ENCODE assay signal across 1 cellular context in the genomic region with DNA sequence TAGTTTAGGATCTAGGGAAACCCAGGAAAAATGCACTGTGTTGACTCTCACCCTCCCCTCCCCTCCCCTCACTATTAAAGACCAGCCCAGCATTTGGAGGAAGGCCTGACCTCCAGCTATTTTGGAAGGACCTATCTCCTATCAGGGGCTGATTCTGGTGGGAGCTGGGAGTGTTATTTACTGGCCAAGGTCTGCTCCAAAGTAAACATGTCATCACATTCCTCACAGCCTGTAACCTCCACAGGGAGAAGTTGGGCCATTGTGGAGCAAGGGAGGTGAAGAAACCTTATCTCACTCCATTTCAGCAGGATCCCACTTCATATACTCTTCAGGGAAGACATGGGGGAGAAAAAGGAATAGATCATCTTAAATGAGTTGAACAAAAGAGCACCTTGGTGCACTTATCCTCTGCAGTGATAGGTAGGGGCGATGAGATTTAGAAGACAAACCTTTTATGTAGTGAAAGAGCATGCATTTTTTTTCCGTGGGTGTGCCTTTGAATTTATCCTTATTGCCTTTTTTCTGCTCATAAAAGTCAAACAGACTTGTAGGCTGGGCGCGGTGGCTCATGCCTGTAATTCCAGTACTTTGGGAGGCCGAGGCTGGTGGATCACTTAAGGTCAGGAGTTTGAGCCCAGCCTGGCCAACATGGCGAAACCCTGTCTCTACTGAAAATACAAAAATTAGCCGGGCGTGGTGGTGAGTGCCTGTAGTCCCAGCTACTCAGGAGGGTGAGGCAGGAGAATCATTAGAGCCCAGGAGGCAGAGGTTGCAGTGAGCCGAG.
TF ChIP-seq lines count a peak whose summit lies in the region.

No MANE protein-coding gene starts in this region.

TF ChIP-seq in HepG2, 621 proteins besides CTCF, POLR2A, EP300 and RAD21 (continued from another document):
- no peak for TF ChIP-seq ZNF619 (CRISPR knock-in tag; IDR thresholded peaks at IDR 0.05)
- no peak for TF ChIP-seq NFE2L1 (CRISPR knock-in tag; IDR thresholded peaks at IDR 0.05; ENCODE audit: borderline replicate concordance)
- TF ChIP-seq HOXA3 (CRISPR knock-in tag; IDR thresholded peaks at IDR 0.05), result peak; percentile 73
- TF ChIP-seq ZNF33A (CRISPR knock-in tag; IDR thresholded peaks at IDR 0.05; ENCODE audit: borderline replicate concordance), result no peak
- no peak for TF ChIP-seq ZNF670 (CRISPR knock-in tag; IDR thresholded peaks at IDR 0.05; ENCODE audit: borderline replicate concordance)
- no peak for TF ChIP-seq WIZ (CRISPR knock-in tag; IDR thresholded peaks at IDR 0.05)
- TF ChIP-seq SRSF1 (optimal IDR thresholded peaks at IDR 0.05; ENCODE audit: low read depth, low read length), result no peak
- no peak for TF ChIP-seq TOE1 (CRISPR knock-in tag; IDR thresholded peaks at IDR 0.05)
- no peak for TF ChIP-seq FOXK1 (CRISPR knock-in tag; IDR thresholded peaks at IDR 0.05; ENCODE audit: borderline replicate concordance, low read depth)
- TF ChIP-seq, protein P1, sequence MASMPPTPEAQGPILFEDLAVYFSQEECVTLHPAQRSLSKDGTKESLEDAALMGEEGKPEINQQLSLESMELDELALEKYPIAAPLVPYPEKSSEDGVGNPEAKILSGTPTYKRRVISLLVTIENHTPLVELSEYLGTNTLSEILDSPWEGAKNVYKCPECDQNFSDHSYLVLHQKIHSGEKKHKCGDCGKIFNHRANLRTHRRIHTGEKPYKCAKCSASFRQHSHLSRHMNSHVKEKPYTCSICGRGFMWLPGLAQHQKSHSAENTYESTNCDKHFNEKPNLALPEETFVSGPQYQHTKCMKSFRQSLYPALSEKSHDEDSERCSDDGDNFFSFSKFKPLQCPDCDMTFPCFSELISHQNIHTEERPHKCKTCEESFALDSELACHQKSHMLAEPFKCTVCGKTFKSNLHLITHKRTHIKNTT (CRISPR knock-in tag; IDR thresholded peaks at IDR 0.05), result no peak
